Comparison of ENCODE assay signal across 13 cellular contexts in the genomic region with DNA sequence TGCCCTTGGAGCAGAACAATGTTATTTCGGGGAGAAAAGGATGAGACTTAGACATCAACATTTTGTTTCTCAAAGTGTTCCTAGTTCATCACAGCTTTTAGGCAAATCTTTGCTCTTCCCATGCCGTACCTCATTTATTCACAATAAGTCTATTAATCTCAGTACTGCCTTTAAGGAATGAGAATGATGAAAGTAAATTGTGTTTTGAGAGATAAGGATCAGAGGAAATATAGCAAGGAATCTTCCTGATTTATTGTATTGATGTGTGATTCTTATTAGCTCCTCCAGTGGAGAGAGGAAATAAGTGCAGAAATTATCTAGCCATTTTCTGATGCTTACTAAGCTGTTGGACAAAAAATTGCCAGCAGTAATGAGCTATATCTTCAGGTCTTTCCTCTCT. TPM values are rescaled to one million over a fixed set of nuclear protein-coding genes. Genes with fewer than 3 reads are reported as not detected.
DNase-seq lines count a peak whose midpoint lies in the region; ATAC-seq, FAIRE-seq and TF ChIP-seq lines count a peak whose summit lies in the region.
"Had no signal": no experiment of that assay in that cellular context is flagged by ENCODE, and none has a peak within 500 bp of the region (broad histone marks: within the 10 kb centered on the region; RNA-seq: fewer than 3 reads in every experiment).

No MANE protein-coding gene starts in this region.

- H3K27me3 ChIP-seq in AG04450 (ENCODE audit: control insufficient read depth, insufficient read depth, low read length) (no peaks in the 10 kb centered on the region), DOHH2 (ENCODE audit: control insufficient read depth, low read length) (no peaks in the 10 kb centered on the region), smooth muscle cell (ENCODE audit: low read depth) (no peaks in the 10 kb centered on the region)

- peak overlapping the region; percentile 8 for H3K4me3 Mint-ChIP-seq in activated B cell treated with CpG ODN at 0.5 μM for 24 hours
- H3K4me3 Mint-ChIP-seq in immature natural killer cell = peak overlapping the region in 4 of 5 donors; percentile 33 to 70 (median 54)

- 93% methylated on average over 2 of the region's 2 CpGs for WGBS in smooth muscle cell (ENCODE audit: low lambda C conversion rate)

- H3K4me3 ChIP-seq in AG04450 (ENCODE audit: low read depth, low read length) (peak overlapping the region; percentile 67; the same call in 1 of the 2 replicates), DOHH2 (ENCODE audit: low read length) (peak overlapping the region; percentile 77; the same call in 1 of the 2 replicates), smooth muscle cell (no peak overlapping the region)

- H3K4me2 ChIP-seq in DOHH2 (ENCODE audit: low read length) = peak overlapping the region; percentile 80
- H3K4me2 ChIP-seq in smooth muscle cell = no peak overlapping the region

- H3F3A ChIP-seq in DOHH2 (ENCODE audit: control insufficient read depth, insufficient read depth) (no peaks in the 10 kb centered on the region), smooth muscle cell (ENCODE audit: low read depth) (no peaks in the 10 kb centered on the region)

- no peak for DNase-seq in AG04450 (ENCODE audit: low read depth, low spot score)
- DNase-seq in activated B cell treated with CpG ODN at 0.5 μM for 24 hours = no peak
- DNase-seq in immature natural killer cell = no peak
- no peak for DNase-seq in smooth muscle cell (lab: John Stamatoyannopoulos, UW; ENCODE audit: unreplicated experiment)
- DNase-seq in stimulated activated CD4-positive, alpha-beta T cell treated with anti-CD3 and anti-CD28 coated beads, Interleukin-12 subunit alpha, Interleukin-12 subunit beta, amount 100 ng/mL, for 4 hours = no peak
- no peak for DNase-seq in GM12891 (ENCODE audit: insufficient read length, low spot score)
- DNase-seq: cerebellar nuclear complex; islet precursor cell; OCI-M1; stimulated activated CD8-positive, alpha-beta memory T cell treated with anti-CD3 and anti-CD28 coated beads, Interleukin-4, amount 100 ng/mL, for 48 hours had no signal

- H3K9me3 Mint-ChIP-seq in activated B cell treated with CpG ODN at 0.5 μM for 24 hours (no peaks in the 10 kb centered on the region), immature natural killer cell (no peaks in the 10 kb centered on the region)

- TF ChIP-seq CTCF in AG04450 (IDR thresholded peaks at IDR 0.05; ENCODE audit: low read depth, low read length) (peak; percentile 19; the same call in 1 of the 2 replicates), DOHH2 (IDR thresholded peaks at IDR 0.05; ENCODE audit: low read depth, low read length, poor library complexity, severe bottlenecking) (peak; percentile 33), activated B cell treated with CpG ODN at 0.5 μM for 24 hours (IDR thresholded peaks at IDR 0.05) (no peak), smooth muscle cell (IDR thresholded peaks at IDR 0.05; ENCODE audit: borderline replicate concordance, insufficient read depth, poor library complexity, severe bottlenecking) (no peak)

- TF ChIP-seq POLR2A in GM12891 (IDR thresholded peaks at IDR 0.05; ENCODE audit: low read depth, low read length) = no peak

- H3K9me2 ChIP-seq in DOHH2 (replicated peaks; ENCODE audit: control insufficient read depth, low read length) = no peaks in the 10 kb centered on the region

- H4K20me1 ChIP-seq in DOHH2 (ENCODE audit: control insufficient read depth, insufficient read depth, low read depth, low read length) = peaks cover 7% of the 10 kb centered on the region; the same call in 1 of the 2 replicates
- no peaks in the 10 kb centered on the region for H4K20me1 ChIP-seq in smooth muscle cell (ENCODE audit: low read depth)

- no peak for FAIRE-seq in GM12891 (lab: Jason Lieb, UNC)
- FAIRE-seq: D721Med had no signal

- no peak overlapping the region for H2AFZ ChIP-seq in smooth muscle cell (ENCODE audit: low read depth)

- POLR2A ChIA-PET in AG04450 (lab: Yijun Ruan, JAX) = no interaction called here
- POLR2A ChIA-PET in activated B cell treated with CpG ODN at 0.5 μM for 24 hours (lab: Charles Lee) = interaction anchor here (0.6 to 3.2 kb wide), 5 partner anchors 19 to 225 kb away, joined by 5 to 48 read pairs (median 12); partner anchors contain the start of genes NUDT17 and PIAS3

- CTCF ChIA-PET in AG04450 (lab: Charles Lee) = interaction anchor here (3.5 kb wide), 1 partner anchor 19 kb away, joined by 30 read pairs; the partner anchor contains the start of gene NUDT17
- CTCF ChIA-PET in activated B cell treated with CpG ODN at 0.5 μM for 24 hours (lab: Charles Lee) = interaction anchor here (3.1 kb wide), 1 partner anchor 20 kb away, joined by 18 read pairs; the partner anchor contains the start of gene NUDT17

- H3K79me2 ChIP-seq in DOHH2 (ENCODE audit: control insufficient read depth, low read length) (peaks cover 44% of the 10 kb centered on the region), smooth muscle cell (ENCODE audit: low read depth) (peaks cover 22% of the 10 kb centered on the region)

- H3K4me1 Mint-ChIP-seq in activated B cell treated with CpG ODN at 0.5 μM for 24 hours (peaks cover 22% of the 10 kb centered on the region), immature natural killer cell (peaks cover 23 to 35% of the 10 kb centered on the region in 2 donors)

- H3K36me3 ChIP-seq in DOHH2 (ENCODE audit: control insufficient read depth, low read length) (peaks cover 57% of the 10 kb centered on the region), smooth muscle cell (ENCODE audit: low read depth) (peaks cover 30% of the 10 kb centered on the region)

- H3K27me3 Mint-ChIP-seq in activated B cell treated with CpG ODN at 0.5 μM for 24 hours = no peaks in the 10 kb centered on the region
- peaks cover 5 to 12% (median 9%) of the 10 kb centered on the region in 3 donors for H3K27me3 Mint-ChIP-seq in immature natural killer cell (ENCODE audit: low read depth in 3 of 3)

- H3K36me3 Mint-ChIP-seq in activated B cell treated with CpG ODN at 0.5 μM for 24 hours (ENCODE audit: low read depth) = peaks cover 59% of the 10 kb centered on the region
- peaks cover 24 to 41% (median 32%) of the 10 kb centered on the region in 3 donors for H3K36me3 Mint-ChIP-seq in immature natural killer cell

- H3K9me3 ChIP-seq in AG04450 (ENCODE audit: control insufficient read depth, insufficient read depth, low read length) = no peaks in the 10 kb centered on the region
- no peaks in the 10 kb centered on the region for H3K9me3 ChIP-seq in DOHH2 (ENCODE audit: control insufficient read depth, insufficient read depth, low read length)
- H3K9me3 ChIP-seq in smooth muscle cell (replicated peaks; ENCODE audit: low read depth) = no peaks in the 10 kb centered on the region

- intact Hi-C loops in activated B cell treated with CpG ODN at 0.5 μM for 24 hours (cut with micrococcal nuclease) = no loop called here

- H3K27ac Mint-ChIP-seq in activated B cell treated with CpG ODN at 0.5 μM for 24 hours (no peak overlapping the region), immature natural killer cell (peak overlapping the region in 5 of 6 donors; percentile 11 to 68 (median 29))

- no peak overlapping the region for H3K9ac ChIP-seq in smooth muscle cell (ENCODE audit: low read depth)

- H3K4me1 ChIP-seq in DOHH2 (ENCODE audit: control insufficient read depth, low read length) (peaks cover 31% of the 10 kb centered on the region), smooth muscle cell (ENCODE audit: low read depth) (peaks cover 10% of the 10 kb centered on the region)

- ATAC-seq in activated B cell treated with CpG ODN at 0.5 μM for 24 hours (ENCODE audit: low read depth) (no peak), HG03342 (IDR thresholded peaks at IDR 0.05; ENCODE audit: unreplicated experiment) (no peak)

- H3K27ac ChIP-seq in AG04450 (ENCODE audit: low read depth, low read length) (no peak overlapping the region), DOHH2 (ENCODE audit: low read depth, low read length) (no peak overlapping the region), smooth muscle cell (ENCODE audit: low read depth) (no peak overlapping the region)

TF ChIP-seq in GM12891, 5 proteins besides CTCF, POLR2A, EP300 and RAD21 (continues in another document):
- TF ChIP-seq POLR2AphosphoS5 (IDR thresholded peaks at IDR 0.05; ENCODE audit: low read depth, low read length) = no peak
- no peak for TF ChIP-seq PAX5 (IDR thresholded peaks at IDR 0.05; ENCODE audit: insufficient read depth, low read length, severe bottlenecking)

RNA-seq across cellular contexts. Expression of gene POLR3C, which starts 2.0 kb away (rescaled TPM):
- 67.5 and 70.6 TPM in 2 replicates for polyA plus RNA-seq in AG04450 (2011; rRNA removed)
- polyA minus RNA-seq in AG04450 (2011; rRNA and poly(A)+ RNA removed) = 81.5 and 87.4 TPM in 2 replicates
- total RNA-seq in activated B cell treated with CpG ODN at 0.5 μM for 24 hours = 43.7 and 51.2 TPM in 2 replicates
- polyA plus RNA-seq in immature natural killer cell = 10 to 100 TPM; 34.5 to 56.4 (median 45.6) TPM
- 22.6 and 31.6 TPM in 2 replicates for total RNA-seq in smooth muscle cell
- 30.2 and 31.7 TPM in 2 replicates for polyA plus RNA-seq in smooth muscle cell
- 20.7 TPM for polyA plus RNA-seq in GM12891 (2012; ENCODE audit: low read depth, missing spikeins)

RNA-seq across cellular contexts. Expression of gene RNF115, which starts 2.1 kb away (rescaled TPM):
- polyA plus RNA-seq in AG04450 (2011; rRNA removed) = 30.0 and 32.9 TPM in 2 replicates
- polyA minus RNA-seq in AG04450 (2011; rRNA and poly(A)+ RNA removed) = 20.5 and 23.0 TPM in 2 replicates
- total RNA-seq in activated B cell treated with CpG ODN at 0.5 μM for 24 hours = 15.3 and 19.7 TPM in 2 replicates
- polyA plus RNA-seq in immature natural killer cell = 1 to 10 TPM; 4.7 to 9.4 (median 8.3) TPM
- total RNA-seq in smooth muscle cell = 8.6 and 9.2 TPM in 2 replicates
- 4.2 and 4.5 TPM in 2 replicates for polyA plus RNA-seq in smooth muscle cell
- polyA plus RNA-seq in GM12891 (2012; ENCODE audit: low read depth, missing spikeins) = 4.9 TPM

RNA-seq across cellular contexts. Expression of gene NUDT17, which starts 19.4 kb away (rescaled TPM):
- polyA plus RNA-seq in AG04450 (2011; rRNA removed) = 3.3 and 3.7 TPM in 2 replicates
- 1.5 and 2.0 TPM in 2 replicates for polyA minus RNA-seq in AG04450 (2011; rRNA and poly(A)+ RNA removed)
- total RNA-seq in activated B cell treated with CpG ODN at 0.5 μM for 24 hours = 2.9 and 5.4 TPM in 2 replicates
- 1 to 10 TPM in 2 of 3 donors, not detected in 1; 3.8 to 4.1 TPM for polyA plus RNA-seq in immature natural killer cell
- total RNA-seq in smooth muscle cell = 1.1 and 2.5 TPM in 2 replicates
- polyA plus RNA-seq in smooth muscle cell = 6.8 and 7.9 TPM in 2 replicates
- 4.1 TPM for polyA plus RNA-seq in GM12891 (2012; ENCODE audit: low read depth, missing spikeins)

RNA-seq across cellular contexts. Expression of gene PIAS3, which starts 32.9 kb away (rescaled TPM):
- polyA plus RNA-seq in AG04450 (2011; rRNA removed) = 29.2 and 40.1 TPM in 2 replicates
- 30.0 and 33.9 TPM in 2 replicates for polyA minus RNA-seq in AG04450 (2011; rRNA and poly(A)+ RNA removed)
- 29.0 and 30.9 TPM in 2 replicates for total RNA-seq in activated B cell treated with CpG ODN at 0.5 μM for 24 hours
- polyA plus RNA-seq in immature natural killer cell = 10 to 100 TPM in 2 of 3 donors, 1 to 10 TPM in 1; 9.3 to 27.1 (median 10.5) TPM
- total RNA-seq in smooth muscle cell = 39.2 and 42.7 TPM in 2 replicates
- polyA plus RNA-seq in smooth muscle cell = 57.6 and 62.0 TPM in 2 replicates
- polyA plus RNA-seq in GM12891 (2012; ENCODE audit: low read depth, missing spikeins) = 10.4 TPM

RNA-seq across cellular contexts. Expression of gene ANKRD35, which starts 59.6 kb away (rescaled TPM):
- 2.6 and 2.7 TPM in 2 replicates for polyA plus RNA-seq in AG04450 (2011; rRNA removed)
- 0.87 and 0.96 TPM in 2 replicates for polyA minus RNA-seq in AG04450 (2011; rRNA and poly(A)+ RNA removed)
- not detected in 2 replicates for total RNA-seq in activated B cell treated with CpG ODN at 0.5 μM for 24 hours
- under 1 TPM; 0.40 to 0.93 (median 0.86) TPM for polyA plus RNA-seq in immature natural killer cell
- 1.1 and 1.8 TPM in 2 replicates for total RNA-seq in smooth muscle cell
- polyA plus RNA-seq in smooth muscle cell = 1.5 and 1.7 TPM in 2 replicates
- polyA plus RNA-seq in GM12891 (2012; ENCODE audit: low read depth, missing spikeins) = not detected

Comparison
In these comparisons a context has a peak if more than half of its experiments do, and no peak if none do; other contexts are left out.
1. CTCF ChIP-seq: peak in AG04450 (single experiment) and DOHH2 (single experiment); none in activated B cell treated with CpG ODN at 0.5 μM for 24 hours (single experiment) and smooth muscle cell (single experiment).